26 cellular contexts compared by ENCODE assay signal in genomic region chr12:26031814-26032213, GRCh38.
"Had no signal": no experiment of that assay in that cellular context is flagged by ENCODE, and none has a peak within 500 bp of the region (broad histone marks: within the 10 kb centered on the region; RNA-seq: fewer than 3 reads in every experiment).

No MANE protein-coding gene starts in this region.

- H3K9me3 Mint-ChIP-seq: activated naive CD4-positive, alpha-beta T cell treated with anti-CD3 and anti-CD28 coated beads, Interleukin-2, amount 50 U/mL, for 72 hours; effector memory CD8-positive, alpha-beta T cell; natural killer cell; stimulated activated memory B cell treated with anti-CD40 and anti-IgM and Interleukin-4, amounts not matched to agents 10 μg/mL and 1 μg/mL and 100 μg/mL, for 72 hours; stimulated activated naive CD8-positive, alpha-beta T cell treated with anti-CD3 and anti-CD28 coated beads, Interleukin-15, amount 100 ng/mL, for 72 hours; WTC11 had no signal

- H3K4me1 Mint-ChIP-seq: activated CD8-positive, alpha-beta memory T cell treated with anti-CD3 and anti-CD28 coated beads, Interleukin-2, amount 10 ng/mL, durations not matched to agents 7 days and 5 days; natural killer cell; stimulated activated memory B cell treated with anti-CD40 and anti-IgM and Interleukin-4, amounts not matched to agents 10 μg/mL and 1 μg/mL and 100 μg/mL, for 72 hours; stimulated activated naive CD8-positive, alpha-beta T cell treated with anti-CD3 and anti-CD28 coated beads, Interleukin-15, amount 100 ng/mL, for 72 hours had no signal

- H3K27ac ChIP-seq: gastrocnemius medialis, left lung, lower lobe of right lung, suprapubic skin, tibial artery had no signal

- H3K27me3 ChIP-seq: gastrocnemius medialis, left lung, suprapubic skin, tibial artery had no signal

- H3K9me3 ChIP-seq: gastrocnemius medialis, left lung, lower lobe of right lung, suprapubic skin, tibial artery had no signal

- H3K27ac Mint-ChIP-seq: activated CD8-positive, alpha-beta memory T cell treated with anti-CD3 and anti-CD28 coated beads, Interleukin-2, amount 10 ng/mL, durations not matched to agents 7 days and 5 days; activated CD8-positive, alpha-beta T cell treated with anti-CD3 and anti-CD28 coated beads, Interleukin-2, amount 10 ng/mL, durations not matched to agents 7 days and 5 days; activated naive CD4-positive, alpha-beta T cell treated with anti-CD3 and anti-CD28 coated beads, Interleukin-2, amount 50 U/mL, for 72 hours; effector memory CD8-positive, alpha-beta T cell; natural killer cell; progenitor cell of endocrine pancreas; stimulated activated memory B cell treated with anti-CD40 and anti-IgM and Interleukin-4, amounts not matched to agents 10 μg/mL and 1 μg/mL and 100 μg/mL, for 72 hours; stimulated activated naive CD8-positive, alpha-beta T cell treated with anti-CD3 and anti-CD28 coated beads, Interleukin-15, amount 100 ng/mL, for 72 hours had no signal

- H3K4me3 Mint-ChIP-seq: activated CD8-positive, alpha-beta memory T cell treated with anti-CD3 and anti-CD28 coated beads, Interleukin-2, amount 10 ng/mL, durations not matched to agents 7 days and 5 days; activated CD8-positive, alpha-beta T cell treated with anti-CD3 and anti-CD28 coated beads, Interleukin-2, amount 10 ng/mL, durations not matched to agents 7 days and 5 days; effector memory CD8-positive, alpha-beta T cell; natural killer cell; stimulated activated memory B cell treated with anti-CD40 and anti-IgM and Interleukin-4, amounts not matched to agents 10 μg/mL and 1 μg/mL and 100 μg/mL, for 72 hours; stimulated activated naive CD8-positive, alpha-beta T cell treated with anti-CD3 and anti-CD28 coated beads, Interleukin-15, amount 100 ng/mL, for 72 hours; WTC11 had no signal

- DNase-seq: activated CD4-positive, alpha-beta T cell treated with anti-CD3 and anti-CD28 coated beads, Interleukin-2, amount 50 U/mL, for 1 hour; activated CD8-positive, alpha-beta memory T cell treated with anti-CD3 and anti-CD28 coated beads, Interleukin-2, amount 10 ng/mL, durations not matched to agents 7 days and 5 days; activated CD8-positive, alpha-beta T cell treated with anti-CD3 and anti-CD28 coated beads, Interleukin-2, amount 10 ng/mL, durations not matched to agents 7 days and 5 days; activated naive CD4-positive, alpha-beta T cell; activated T-cell treated with anti-CD3 and anti-CD28 coated beads, Interleukin-2, amount 50 U/mL, for 48 hours; effector memory CD8-positive, alpha-beta T cell; erythroblast; gastrocnemius medialis; glutamatergic neuron; left lung; lower lobe of right lung; mesendoderm; natural killer cell; stimulated activated CD4-positive, alpha-beta T cell treated with anti-CD3 and anti-CD28 coated beads, Interleukin-1b, Interleukin-23, amount 100 ng/mL, for 48 hours; stimulated activated CD4-positive, alpha-beta T cell treated with anti-CD3 and anti-CD28 coated beads, Interleukin-4, amount 100 ng/mL, for 4 hours; stimulated activated CD8-positive, alpha-beta memory T cell treated with anti-CD3 and anti-CD28 coated beads, Interleukin-4, amount 100 ng/mL, for 48 hours; stimulated activated naive CD8-positive, alpha-beta T cell treated with anti-CD3 and anti-CD28 coated beads, Interleukin-15, amount 100 ng/mL, for 72 hours; T1000; tibial artery had no signal

- ATAC-seq: activated CD8-positive, alpha-beta memory T cell treated with anti-CD3 and anti-CD28 coated beads, Interleukin-2, amount 10 ng/mL, durations not matched to agents 7 days and 5 days; activated CD8-positive, alpha-beta T cell treated with anti-CD3 and anti-CD28 coated beads, Interleukin-2, amount 10 ng/mL, durations not matched to agents 7 days and 5 days; activated naive CD4-positive, alpha-beta T cell treated with anti-CD3 and anti-CD28 coated beads, Interleukin-2, amount 50 U/mL, for 72 hours; effector memory CD8-positive, alpha-beta T cell; gastrocnemius medialis; left lung; natural killer cell; sciatic nerve; stimulated activated memory B cell treated with anti-CD40 and anti-IgM and Interleukin-4, amounts not matched to agents 10 μg/mL and 1 μg/mL and 100 μg/mL, for 72 hours; stimulated activated naive CD8-positive, alpha-beta T cell treated with anti-CD3 and anti-CD28 coated beads, Interleukin-15, amount 100 ng/mL, for 72 hours; WTC11 had no signal

- H3K36me3 ChIP-seq: gastrocnemius medialis, left lung, lower lobe of right lung, suprapubic skin, tibial artery had no signal

- H3K4me3 ChIP-seq: gastrocnemius medialis, left lung, lower lobe of right lung, skin epidermis, suprapubic skin, tibial artery had no signal

- H3K27me3 Mint-ChIP-seq: progenitor cell of endocrine pancreas; stimulated activated memory B cell treated with anti-CD40 and anti-IgM and Interleukin-4, amounts not matched to agents 10 μg/mL and 1 μg/mL and 100 μg/mL, for 72 hours; stimulated activated naive CD8-positive, alpha-beta T cell treated with anti-CD3 and anti-CD28 coated beads, Interleukin-15, amount 100 ng/mL, for 72 hours had no signal

- H3K36me3 Mint-ChIP-seq: activated CD8-positive, alpha-beta memory T cell treated with anti-CD3 and anti-CD28 coated beads, Interleukin-2, amount 10 ng/mL, durations not matched to agents 7 days and 5 days; activated naive CD4-positive, alpha-beta T cell treated with anti-CD3 and anti-CD28 coated beads, Interleukin-2, amount 50 U/mL, for 72 hours; natural killer cell; stimulated activated memory B cell treated with anti-CD40 and anti-IgM and Interleukin-4, amounts not matched to agents 10 μg/mL and 1 μg/mL and 100 μg/mL, for 72 hours; WTC11 had no signal
